ENCODE assay signal across 8 cellular contexts in genomic region chr22:44023404-44024287, GRCh38. TPM values are rescaled to one million over a fixed set of nuclear protein-coding genes. Genes with fewer than 3 reads are reported as not detected.
DNase-seq lines count a peak whose midpoint lies in the region; ATAC-seq and TF ChIP-seq lines count a peak whose summit lies in the region.

No MANE protein-coding gene starts in this region.

- TF ChIP-seq CTCF in MM.1S (IDR thresholded peaks at IDR 0.05; ENCODE audit: low read length), result no peak

- no peaks in the 10 kb centered on the region for H3K9me3 Mint-ChIP-seq in activated naive CD8-positive, alpha-beta T cell treated with anti-CD3 and anti-CD28 coated beads for 36 hours

- ATAC-seq in left cardiac atrium, result peak; percentile 59 to 64
- no peak for ATAC-seq in HG03378 (IDR thresholded peaks at IDR 0.05; ENCODE audit: unreplicated experiment)
- no peak for ATAC-seq in GM19455 (IDR thresholded peaks at IDR 0.05; ENCODE audit: unreplicated experiment)

- H3K4me2 ChIP-seq in MM.1S (ENCODE audit: low read depth, low read length), result peak overlapping the region; percentile 95

- H3K4me1 ChIP-seq in MM.1S (ENCODE audit: low read length), result peaks cover 10% of the 10 kb centered on the region; the same call in 1 of the 2 replicates

- H3F3A ChIP-seq in MM.1S (ENCODE audit: insufficient read depth, low read length), result peaks cover 28% of the 10 kb centered on the region

- no peaks in the 10 kb centered on the region for H3K9me3 ChIP-seq in MM.1S (replicated peaks; ENCODE audit: insufficient read depth, low read length)

- H3K27me3 ChIP-seq in MM.1S (replicated peaks; ENCODE audit: insufficient read depth, low read length), result no peaks in the 10 kb centered on the region

- peak; percentile 30 for DNase-seq in NK-92 treated with Interleukin-12 subunit alpha and Interleukin-12 subunit beta, amount 100 ng/mL, for 24 hours (lab: John Stamatoyannopoulos, UW)
- DNase-seq in NK-92 (lab: John Stamatoyannopoulos, UW; ENCODE audit: unreplicated experiment) (no peak), MM.1S (peak; percentile 54), left cardiac atrium (peak; percentile 73), retina (peak; percentile 79)
- DNase-seq in activated naive CD8-positive, alpha-beta T cell treated with anti-CD3 and anti-CD28 coated beads for 36 hours, result peak; percentile 67

- intact Hi-C loops in left cardiac atrium (cut with DNase I), result loop anchor here in 1 of 2 donors (10.0 kb wide), 1 partner anchor 51 kb away; no protein-coding TSS in a partner anchor

- H3K27me3 Mint-ChIP-seq in activated naive CD8-positive, alpha-beta T cell treated with anti-CD3 and anti-CD28 coated beads for 36 hours, result peaks cover 23% of the 10 kb centered on the region

- peak overlapping the region; percentile 87 for H3K4me3 Mint-ChIP-seq in activated naive CD8-positive, alpha-beta T cell treated with anti-CD3 and anti-CD28 coated beads for 36 hours

- H2AFZ ChIP-seq in MM.1S (ENCODE audit: low read length), result peak overlapping the region; percentile 86

- peaks cover 49% of the 10 kb centered on the region for H3K36me3 Mint-ChIP-seq in activated naive CD8-positive, alpha-beta T cell treated with anti-CD3 and anti-CD28 coated beads for 36 hours

- no peaks in the 10 kb centered on the region for H3K9me2 ChIP-seq in MM.1S (replicated peaks; ENCODE audit: insufficient read depth, low read length)

- no peaks in the 10 kb centered on the region for H3K36me3 ChIP-seq in MM.1S (replicated peaks; ENCODE audit: insufficient read depth, low read length)

- peak overlapping the region; percentile 76 for H3K27ac ChIP-seq in MM.1S (ENCODE audit: low read length)

- H3K4me1 Mint-ChIP-seq in activated naive CD8-positive, alpha-beta T cell treated with anti-CD3 and anti-CD28 coated beads for 36 hours, result peaks cover 39% of the 10 kb centered on the region

- peaks cover 54% of the 10 kb centered on the region for H3K79me2 ChIP-seq in MM.1S (ENCODE audit: low read length)

- peak overlapping the region; percentile 93 for H3K27ac Mint-ChIP-seq in activated naive CD8-positive, alpha-beta T cell treated with anti-CD3 and anti-CD28 coated beads for 36 hours

- H4K20me1 ChIP-seq in MM.1S (ENCODE audit: insufficient read depth, low read length), result no peaks in the 10 kb centered on the region

- H3K9ac ChIP-seq in MM.1S (ENCODE audit: low read length), result peak overlapping the region; percentile 92

- peak overlapping the region; percentile 77 for H3K4me3 ChIP-seq in MM.1S (ENCODE audit: low read length)

RNA-seq across cellular contexts. Expression of gene PARVB, which starts 0.5 kb away (rescaled TPM):
- total RNA-seq in activated naive CD8-positive, alpha-beta T cell treated with anti-CD3 and anti-CD28 coated beads for 36 hours, result 10 to 100 TPM; 71.4 to 71.5 TPM
- 100 to 1,000 TPM in 1 of 2 donors, 10 to 100 TPM in 1; 95.5 to 113 TPM for total RNA-seq in left cardiac atrium

Comparison
In these comparisons a context has a peak if more than half of its experiments do, and no peak if none do; other contexts are left out.
1. ATAC-seq: peak in left cardiac atrium (2 of 2); none in HG03378 (single experiment) and GM19455 (single experiment).